In genomic region chr14:60642270-60642789, GRCh38 we compare ENCODE assay signal across 1 cellular context.
TF ChIP-seq lines count a peak whose summit lies in the region.

No MANE protein-coding gene starts in this region.

TF ChIP-seq in endothelial cell of umbilical vein, 7 proteins besides CTCF, POLR2A, EP300 and RAD21:
- TF ChIP-seq GATA2 (IDR thresholded peaks at IDR 0.05; ENCODE audit: insufficient read depth, insufficient read length, low read depth, low read length), result no peak
- peak; percentile 95 for TF ChIP-seq EZH2 (IDR thresholded peaks at IDR 0.05; ENCODE audit: borderline replicate concordance, low read depth, low read length, severe bottlenecking)
- TF ChIP-seq JUN (IDR thresholded peaks at IDR 0.05; ENCODE audit: borderline replicate concordance, insufficient read depth, insufficient read length, low read depth), result no peak
- TF ChIP-seq MAX (IDR thresholded peaks at IDR 0.05; ENCODE audit: insufficient read depth, insufficient read length), result no peak
